20 cellular contexts compared by ENCODE assay signal in genomic region chr10:20596911-20597310, GRCh38.
DNase-seq lines count a peak whose midpoint lies in the region; ATAC-seq, FAIRE-seq and TF ChIP-seq lines count a peak whose summit lies in the region.
"Had no signal": no experiment of that assay in that cellular context is flagged by ENCODE, and none has a peak within 500 bp of the region (broad histone marks: within the 10 kb centered on the region; RNA-seq: fewer than 3 reads in every experiment).

No MANE protein-coding gene starts in this region.

- H4K8ac ChIP-seq in neuronal stem cell (ENCODE audit: low read depth, low read length), result no peak overlapping the region

- no peak overlapping the region for H2BK12ac ChIP-seq in neuronal stem cell (ENCODE audit: low read length)

- peaks cover 0 to 29% of the 10 kb centered on the region in 2 donors for H3K4me1 ChIP-seq in right atrium auricular region
- peaks cover 6 to 34% of the 10 kb centered on the region in 2 donors for H3K4me1 ChIP-seq in neuronal stem cell (ENCODE audit: control insufficient read depth in 2 of 2, insufficient read depth in 1 of 2, low read depth in 1 of 2, low read length in 2 of 2)
- H3K4me1 ChIP-seq: HAP-1, left lung had no signal

- peak overlapping the region in 1 of 5 experiments; percentile 2 for H3K4me3 Mint-ChIP-seq in brain
- H3K4me3 Mint-ChIP-seq: activated T-helper 1 cell treated with anti-CD3 and anti-CD28 coated beads, Interleukin-12 subunit alpha, Interleukin-12 subunit beta, Interleukin-2, Interleukin-4 antibody, amounts not matched to agents 30 ng/mL and 10 ng/mL and 1 ng/mL, durations not matched to agents 14 hours and 24 hours and 36 hours had no signal

- H3K4me2 ChIP-seq in neuronal stem cell (ENCODE audit: insufficient read depth, low read length, poor library complexity, severe bottlenecking), result no peak overlapping the region

- H3K27me3 ChIP-seq in right atrium auricular region (no peaks in the 10 kb centered on the region), neuronal stem cell (ENCODE audit: control insufficient read depth in 3 of 3, insufficient read depth in 3 of 3, low read depth in 1 of 3, low read length in 3 of 3) (no peaks in the 10 kb centered on the region)
- H3K27me3 ChIP-seq: adrenal gland, left lung had no signal

- H3K9me3 ChIP-seq in right atrium auricular region (no peaks in the 10 kb centered on the region), neuronal stem cell (replicated peaks in 1 of 2; ENCODE audit: control insufficient read depth in 2 of 2, insufficient read depth in 1 of 2, low read depth in 1 of 2, low read length in 2 of 2) (no peaks in the 10 kb centered on the region)
- H3K9me3 ChIP-seq: adrenal gland, HAP-1, left lung had no signal

- WGBS in neuronal stem cell (ENCODE audit: extremely low coverage in 2 of 2, insufficient read length in 2 of 2, insufficient replicate concordance in 1 of 2), 2 donors, result no CpG with 5 or more reads among the region's 2 CpGs

- H3K4ac ChIP-seq in neuronal stem cell (ENCODE audit: low read length), result no peak overlapping the region

- no peak overlapping the region for H3K14ac ChIP-seq in neuronal stem cell (ENCODE audit: low read length)

- no peak overlapping the region for H2BK15ac ChIP-seq in neuronal stem cell (ENCODE audit: low read length)

- H3K4me1 Mint-ChIP-seq in brain, result peaks cover 39% of the 10 kb centered on the region

- no peak overlapping the region for H2BK120ac ChIP-seq in neuronal stem cell (ENCODE audit: low read depth, low read length)

- H3K79me1 ChIP-seq in neuronal stem cell (ENCODE audit: low read depth, low read length), result no peaks in the 10 kb centered on the region

- H3K27ac Mint-ChIP-seq in brain, result peak overlapping the region in 4 of 5 experiments; percentile 23 to 84 (median 43)
- H3K27ac Mint-ChIP-seq: activated T-helper 1 cell treated with anti-CD3 and anti-CD28 coated beads, Interleukin-12 subunit alpha, Interleukin-12 subunit beta, Interleukin-2, Interleukin-4 antibody, amounts not matched to agents 30 ng/mL and 10 ng/mL and 1 ng/mL, durations not matched to agents 14 hours and 24 hours and 36 hours had no signal

- H2BK5ac ChIP-seq in neuronal stem cell (ENCODE audit: low read length), result no peak overlapping the region

- H3K27me3 Mint-ChIP-seq in brain, result no peaks in the 10 kb centered on the region

- H3K27ac ChIP-seq in right atrium auricular region (peak overlapping the region; percentile 32 to 82), neuronal stem cell (replicated peaks; ENCODE audit: low read length) (no peak overlapping the region), coronary artery (peak overlapping the region in 1 of 2 donors; percentile 25)
- H3K27ac ChIP-seq: adrenal gland, left lung had no signal

- no peak overlapping the region for H2AK5ac ChIP-seq in neuronal stem cell (ENCODE audit: low read depth, low read length)

- no peak overlapping the region for H3K23ac ChIP-seq in neuronal stem cell (ENCODE audit: low read depth, low read length, poor library complexity)

- TF ChIP-seq CTCF in brain (conservative IDR thresholded peaks at IDR 0.05), result no peak
- no peak for TF ChIP-seq CTCF in right atrium auricular region (IDR thresholded peaks at IDR 0.05)
- no peak for TF ChIP-seq CTCF in GM13977 (IDR thresholded peaks at IDR 0.05; ENCODE audit: extremely low read depth, insufficient read depth, missing control alignments)
- TF ChIP-seq CTCF in coronary artery (IDR thresholded peaks at IDR 0.05), result no peak

- H4K91ac ChIP-seq in neuronal stem cell (ENCODE audit: low read depth, low read length, poor library complexity), result no peak overlapping the region

- no peaks in the 10 kb centered on the region for H3K36me3 Mint-ChIP-seq in brain

- H3K18ac ChIP-seq in neuronal stem cell (ENCODE audit: low read length), result no peak overlapping the region

- H3K4me3 ChIP-seq in right atrium auricular region (peak overlapping the region in 1 of 2 donors; percentile 5), neuronal stem cell (ENCODE audit: low read length in 2 of 2) (peak overlapping the region in 1 of 2 donors; percentile 1), coronary artery (no peak overlapping the region)
- H3K4me3 ChIP-seq: adrenal gland, HAP-1, left lung had no signal

- no peaks in the 10 kb centered on the region for H3K9me3 Mint-ChIP-seq in brain

- in situ Hi-C loops in GM13977 (cut with MboI; ENCODE audit: low pct_unique_long_range_greater_than_20kb, low sequenced_read_pairs, unreplicated experiment), result no loop called here

- H3K36me3 ChIP-seq in right atrium auricular region (no peaks in the 10 kb centered on the region), neuronal stem cell (replicated peaks in 1 of 2; ENCODE audit: control insufficient read depth in 2 of 2, insufficient read depth in 2 of 2, low read length in 2 of 2) (no peaks in the 10 kb centered on the region)
- H3K36me3 ChIP-seq: adrenal gland, HAP-1, left lung had no signal

- peak; percentile 19 for DNase-seq in GM04503 (ENCODE audit: low read depth)
- no peak for DNase-seq in right atrium auricular region (ENCODE audit: low spot score)
- DNase-seq in neuronal stem cell (ENCODE audit: low spot score), result peak; percentile 43
- no peak for DNase-seq in GM19239 (ENCODE audit: insufficient read length, low spot score)
- DNase-seq in GM13977 (ENCODE audit: low spot score), result no peak
- no peak for DNase-seq in coronary artery (ENCODE audit: low spot score)
- DNase-seq: activated CD4-positive, alpha-beta T cell treated with anti-CD3 and anti-CD28 coated beads, Interleukin-2, amount 50 U/mL, for 4 hours; adrenal gland; Calu3; effector CD4-positive, alpha-beta T cell; KG1; left lung; NCI-H146; NCI-H524 treated with DMSO at 0.1 percent for 48 hours; RPMI8226; T1000 had no signal

- peak overlapping the region; percentile 65 for H2AFZ ChIP-seq in neuronal stem cell (ENCODE audit: low read length)

- no peak for ATAC-seq in GM18861 (IDR thresholded peaks at IDR 0.05; ENCODE audit: unreplicated experiment)

- FAIRE-seq in GM19239 (lab: Jason Lieb, UNC), result no peak

- no peak overlapping the region for H3K9ac ChIP-seq in neuronal stem cell (ENCODE audit: low read depth, low read length, poor library complexity)

Comparison
In these comparisons a context has a peak if more than half of its experiments do, and no peak if none do; other contexts are left out.
1. DNase-seq: peak in GM04503 (single experiment) and neuronal stem cell (single experiment); none in right atrium auricular region (single experiment), GM19239 (single experiment), GM13977 (single experiment) and coronary artery (single experiment).